In genomic region chr5:160970605-160971191, GRCh38 we compare ENCODE assay signal across 11 cellular contexts.
DNase-seq lines count a peak whose midpoint lies in the region; ATAC-seq and TF ChIP-seq lines count a peak whose summit lies in the region.
"Had no signal": no experiment of that assay in that cellular context is flagged by ENCODE, and none has a peak within 500 bp of the region (broad histone marks: within the 10 kb centered on the region; RNA-seq: fewer than 3 reads in every experiment).

No MANE protein-coding gene starts in this region.

- H3F3A ChIP-seq in PC-3 (ENCODE audit: low read length, unreplicated experiment) = no peaks in the 10 kb centered on the region

- H3K27me3 ChIP-seq in PC-3 (ENCODE audit: low read length) (no peaks in the 10 kb centered on the region), kidney epithelial cell (ENCODE audit: control insufficient read depth, insufficient read depth, low read length) (no peaks in the 10 kb centered on the region), Peyer's patch (no peaks in the 10 kb centered on the region)

- no TSS peak for BruUV-seq in PC-3 (replicated peaks; lab: Mats Ljungman, UMichigan)

- H3K9ac ChIP-seq in PC-3 (ENCODE audit: low read length) = no peak overlapping the region

- H3K27me3 Mint-ChIP-seq in activated CD4-positive, alpha-beta T cell treated with anti-CD3 and anti-CD28 coated beads, Interleukin-2, amount 10 ng/mL, durations not matched to agents 24 days and 14 days = peaks cover 3% of the 10 kb centered on the region
- H3K27me3 Mint-ChIP-seq: stimulated activated memory B cell treated with anti-CD40 and anti-IgM and Interleukin-4, amounts not matched to agents 10 μg/mL and 1 μg/mL and 100 μg/mL, for 72 hours had no signal

- CTCF ChIA-PET in HEK293 (lab: Yijun Ruan, JAX) (interaction anchor here (0.6 kb wide), 1 partner anchor 228 kb away, joined by 5 read pairs; no protein-coding TSS in a partner anchor), PC-3 (lab: Charles Lee) (no interaction called here)

- H3K4me3 ChIP-seq in HEK293 (ENCODE audit: low read depth, low read length) (no peak overlapping the region), PC-3 (ENCODE audit: low read length) (no peak overlapping the region), kidney epithelial cell (ENCODE audit: low read depth, low read length) (no peak overlapping the region), Peyer's patch (no peak overlapping the region)

- no peaks in the 10 kb centered on the region for H3K9me2 ChIP-seq in PC-3 (replicated peaks; ENCODE audit: low read length)

- no peak overlapping the region for H3K27ac Mint-ChIP-seq in activated CD4-positive, alpha-beta T cell treated with anti-CD3 and anti-CD28 coated beads, Interleukin-2, amount 10 ng/mL, durations not matched to agents 24 days and 14 days
- H3K27ac Mint-ChIP-seq: naive B cell; stimulated activated memory B cell treated with anti-CD40 and anti-IgM and Interleukin-4, amounts not matched to agents 10 μg/mL and 1 μg/mL and 100 μg/mL, for 72 hours had no signal

- no peak overlapping the region for H2AFZ ChIP-seq in PC-3 (ENCODE audit: low read length)

- H4K20me1 ChIP-seq in PC-3 (ENCODE audit: low read length) = no peaks in the 10 kb centered on the region

- no peak overlapping the region for H3K4me3 Mint-ChIP-seq in activated CD4-positive, alpha-beta T cell treated with anti-CD3 and anti-CD28 coated beads, Interleukin-2, amount 10 ng/mL, durations not matched to agents 24 days and 14 days
- H3K4me3 Mint-ChIP-seq: naive B cell; stimulated activated memory B cell treated with anti-CD40 and anti-IgM and Interleukin-4, amounts not matched to agents 10 μg/mL and 1 μg/mL and 100 μg/mL, for 72 hours had no signal

- H3K36me3 Mint-ChIP-seq in activated CD4-positive, alpha-beta T cell treated with anti-CD3 and anti-CD28 coated beads, Interleukin-2, amount 10 ng/mL, durations not matched to agents 24 days and 14 days (ENCODE audit: low read depth) = no peaks in the 10 kb centered on the region
- H3K36me3 Mint-ChIP-seq: naive B cell; stimulated activated memory B cell treated with anti-CD40 and anti-IgM and Interleukin-4, amounts not matched to agents 10 μg/mL and 1 μg/mL and 100 μg/mL, for 72 hours had no signal

- TF ChIP-seq CTCF in GM10266 (IDR thresholded peaks at IDR 0.05; ENCODE audit: control insufficient read depth, insufficient read depth, low read depth, missing control alignments) = peak; percentile 26
- no peak for TF ChIP-seq CTCF in HEK293 (tag by site-specific recombination; IDR thresholded peaks at IDR 0.05)
- TF ChIP-seq CTCF in PC-3 (conservative IDR thresholded peaks at IDR 0.05; ENCODE audit: low read depth, low read length) = peak; percentile 31; the same call in 1 of the 2 replicates
- peak; percentile 22 for TF ChIP-seq CTCF in kidney epithelial cell (IDR thresholded peaks at IDR 0.05; ENCODE audit: insufficient read depth, low read length, poor library complexity, severe bottlenecking)
- peak in 3 of 6 experiments; percentile 25 to 37 (median 35) for TF ChIP-seq CTCF in Peyer's patch (IDR thresholded peaks at IDR 0.05)

- no peaks in the 10 kb centered on the region for H3K9me3 Mint-ChIP-seq in activated CD4-positive, alpha-beta T cell treated with anti-CD3 and anti-CD28 coated beads, Interleukin-2, amount 10 ng/mL, durations not matched to agents 24 days and 14 days
- H3K9me3 Mint-ChIP-seq: stimulated activated memory B cell treated with anti-CD40 and anti-IgM and Interleukin-4, amounts not matched to agents 10 μg/mL and 1 μg/mL and 100 μg/mL, for 72 hours had no signal

- H3K9me3 ChIP-seq in HEK293 (ENCODE audit: control insufficient read depth, insufficient read depth, low read depth, low read length) (no peaks in the 10 kb centered on the region), PC-3 (ENCODE audit: low read length) (peaks cover 14% of the 10 kb centered on the region; the same call in 1 of the 2 replicates), Peyer's patch (no peaks in the 10 kb centered on the region)

- DNase-seq in GM10266 (ENCODE audit: extremely low spot score) (no peak), PC-3 (no peak), kidney epithelial cell (ENCODE audit: low read depth) (no peak), Peyer's patch (no peak)
- no peak for DNase-seq in activated CD4-positive, alpha-beta T cell treated with anti-CD3 and anti-CD28 coated beads, Interleukin-2, amount 10 ng/mL, durations not matched to agents 24 days and 14 days
- DNase-seq in stimulated activated CD4-positive, alpha-beta T cell treated with anti-CD3 and anti-CD28 coated beads, Interleukin-4, amount 100 ng/mL, for 1 hour = no peak
- DNase-seq: activated CD4-positive, alpha-beta T cell treated with anti-CD3 and anti-CD28 coated beads, Interleukin-2, amount 50 U/mL, for 4 hours; naive B cell had no signal

- H3K4me1 ChIP-seq in HEK293 (ENCODE audit: control insufficient read depth, insufficient read depth, low read length) (no peaks in the 10 kb centered on the region), PC-3 (ENCODE audit: insufficient read depth, low read length) (no peaks in the 10 kb centered on the region), Peyer's patch (no peaks in the 10 kb centered on the region)

- H3K36me3 ChIP-seq in HEK293 (ENCODE audit: control insufficient read depth in 2 of 2, insufficient read depth in 1 of 2, low read length in 2 of 2) = no peaks in the 10 kb centered on the region
- H3K36me3 ChIP-seq in PC-3 (ENCODE audit: low read depth, low read length) = no peaks in the 10 kb centered on the region
- no peaks in the 10 kb centered on the region for H3K36me3 ChIP-seq in kidney epithelial cell (ENCODE audit: control insufficient read depth, insufficient read depth, low read length)
- H3K36me3 ChIP-seq in Peyer's patch = no peaks in the 10 kb centered on the region

- ATAC-seq in PC-3 (no peak), HG03342 (IDR thresholded peaks at IDR 0.05; ENCODE audit: unreplicated experiment) (no peak)
- ATAC-seq: stimulated activated memory B cell treated with anti-CD40 and anti-IgM and Interleukin-4, amounts not matched to agents 10 μg/mL and 1 μg/mL and 100 μg/mL, for 72 hours had no signal

- no peaks in the 10 kb centered on the region for H3K79me2 ChIP-seq in PC-3 (ENCODE audit: low read length)

- H3K4me1 Mint-ChIP-seq in activated CD4-positive, alpha-beta T cell treated with anti-CD3 and anti-CD28 coated beads, Interleukin-2, amount 10 ng/mL, durations not matched to agents 24 days and 14 days = no peaks in the 10 kb centered on the region
- H3K4me1 Mint-ChIP-seq: naive B cell; stimulated activated memory B cell treated with anti-CD40 and anti-IgM and Interleukin-4, amounts not matched to agents 10 μg/mL and 1 μg/mL and 100 μg/mL, for 72 hours had no signal

- POLR2A ChIA-PET in HEK293 (lab: Yijun Ruan, JAX) (no interaction called here), PC-3 (lab: Charles Lee; ENCODE audit: unreplicated experiment) (no interaction called here)

- H3K4me2 ChIP-seq in PC-3 (ENCODE audit: low read length) = no peak overlapping the region

- H3K27ac ChIP-seq in HEK293 (ENCODE audit: extremely low read depth, low read depth, low read length) (no peak overlapping the region), PC-3 (ENCODE audit: low read length) (no peak overlapping the region), Peyer's patch (no peak overlapping the region)

- no peak for TF ChIP-seq POLR2A in Peyer's patch (IDR thresholded peaks at IDR 0.05)

- intact Hi-C loops in PC-3 (cut with micrococcal nuclease) = no loop called here
- intact Hi-C loops in activated CD4-positive, alpha-beta T cell treated with anti-CD3 and anti-CD28 coated beads, Interleukin-2, amount 10 ng/mL, durations not matched to agents 24 days and 14 days (cut with micrococcal nuclease) = no loop called here

TF ChIP-seq in HEK293, 187 proteins besides CTCF, POLR2A, EP300 and RAD21:
- TF ChIP-seq ZNF704 (tag by site-specific recombination; IDR thresholded peaks at IDR 0.05) (no peak), ZFP41 (tag by site-specific recombination; IDR thresholded peaks at IDR 0.05; ENCODE audit: borderline replicate concordance) (no peak), ZNF654 (tag by site-specific recombination; IDR thresholded peaks at IDR 0.05; ENCODE audit: low read depth) (peak; percentile 28; the same call in 1 of the 2 replicates), MYNN (tag by site-specific recombination; IDR thresholded peaks at IDR 0.05; ENCODE audit: borderline replicate concordance) (no peak), ZNF223 (tag by site-specific recombination; IDR thresholded peaks at IDR 0.05) (no peak), SCRT2 (tag by site-specific recombination; IDR thresholded peaks at IDR 0.05) (no peak)
